Comparison of ENCODE assay signal across 31 cellular contexts in genomic region chr3:170059447-170059846, GRCh38. TPM values are rescaled to one million over a fixed set of nuclear protein-coding genes. Genes with fewer than 3 reads are reported as not detected.
"Had no signal": no experiment of that assay in that cellular context is flagged by ENCODE, and none has a peak within 500 bp of the region (broad histone marks: within the 10 kb centered on the region; RNA-seq: fewer than 3 reads in every experiment).

No MANE protein-coding gene starts in this region.

- ATAC-seq: foreskin keratinocyte; gastroesophageal sphincter; heart left ventricle; left cardiac atrium; left lung; naive thymus-derived CD4-positive, alpha-beta T cell; sciatic nerve; stimulated activated naive CD8-positive, alpha-beta T cell treated with anti-CD3 and anti-CD28 coated beads, Interleukin-15, amount 100 ng/mL, for 72 hours; upper lobe of right lung had no signal

- H3K4me1 Mint-ChIP-seq: nephron had no signal

- H3K9ac ChIP-seq: neural progenitor cell had no signal

- H3K4me1 ChIP-seq: esophagus muscularis mucosa, foreskin keratinocyte, gastroesophageal sphincter, right atrium auricular region, suprapubic skin, transverse colon, upper lobe of right lung, uterus had no signal

- H3K4me2 ChIP-seq: hepatocyte, neural progenitor cell, smooth muscle cell had no signal

- H3K27ac ChIP-seq: esophagus muscularis mucosa, foreskin keratinocyte, gastroesophageal sphincter, heart left ventricle, hepatocyte, left lung, neural progenitor cell, prostate gland, right atrium auricular region, suprapubic skin, transverse colon, upper lobe of right lung, uterus had no signal

- DNase-seq: dermis blood vessel endothelial cell; effector memory CD4-positive, alpha-beta T cell; foreskin keratinocyte; heart left ventricle; left cardiac atrium; left lung; mesenchymal stem cell; midbrain; naive thymus-derived CD4-positive, alpha-beta T cell; stimulated activated CD4-positive, alpha-beta T cell treated with anti-CD3 and anti-CD28 coated beads, Interleukin-12 subunit alpha, Interleukin-12 subunit beta, amount 100 ng/mL, for 4 hours; stimulated activated CD4-positive, alpha-beta T cell treated with anti-CD3 and anti-CD28 coated beads, Interleukin-1b, Interleukin-23, amount 100 ng/mL, for 48 hours; stimulated activated CD4-positive, alpha-beta T cell treated with anti-CD3 and anti-CD28 coated beads, Interleukin-4, amount 100 ng/mL, for 1 hour; stimulated activated CD8-positive, alpha-beta memory T cell treated with anti-CD3 and anti-CD28 coated beads, Interleukin-4, amount 100 ng/mL, for 48 hours; stimulated activated naive CD4-positive, alpha-beta T cell; stimulated activated naive CD8-positive, alpha-beta T cell treated with anti-CD3 and anti-CD28 coated beads, Interleukin-15, amount 100 ng/mL, for 72 hours; transverse colon; upper lobe of right lung; uterus had no signal

- H3K4me3 ChIP-seq: esophagus muscularis mucosa, gastroesophageal sphincter, heart left ventricle, hepatocyte, left lung, neural progenitor cell, prostate gland, right atrium auricular region, smooth muscle cell, suprapubic skin, transverse colon, upper lobe of right lung, uterus had no signal

- FAIRE-seq: endothelial cell of umbilical vein, islet of Langerhans had no signal

- H3K27me3 ChIP-seq: esophagus muscularis mucosa, foreskin keratinocyte, gastroesophageal sphincter, heart left ventricle, hepatocyte, left lung, neural progenitor cell, right atrium auricular region, suprapubic skin, transverse colon, upper lobe of right lung, uterus had no signal

- H3K27ac Mint-ChIP-seq: nephron; neural progenitor cell; stimulated activated naive CD8-positive, alpha-beta T cell treated with anti-CD3 and anti-CD28 coated beads, Interleukin-15, amount 100 ng/mL, for 72 hours had no signal

- H3K9me3 ChIP-seq: esophagus muscularis mucosa, gastroesophageal sphincter, heart left ventricle, left lung, prostate gland, right atrium auricular region, suprapubic skin, transverse colon, upper lobe of right lung, uterus had no signal

- H3K36me3 Mint-ChIP-seq: neural progenitor cell had no signal

- H3K4me3 Mint-ChIP-seq: naive thymus-derived CD4-positive, alpha-beta T cell; nephron; neural progenitor cell; stimulated activated naive CD8-positive, alpha-beta T cell treated with anti-CD3 and anti-CD28 coated beads, Interleukin-15, amount 100 ng/mL, for 72 hours had no signal

- H3K9me3 Mint-ChIP-seq: nephron; stimulated activated naive CD8-positive, alpha-beta T cell treated with anti-CD3 and anti-CD28 coated beads, Interleukin-15, amount 100 ng/mL, for 72 hours had no signal

- H3K36me3 ChIP-seq: esophagus muscularis mucosa, gastroesophageal sphincter, heart left ventricle, neural progenitor cell, prostate gland, right atrium auricular region, suprapubic skin, transverse colon, upper lobe of right lung, uterus had no signal

- H2AFZ ChIP-seq: hepatocyte, neural progenitor cell had no signal

- H3K27me3 Mint-ChIP-seq: naive thymus-derived CD4-positive, alpha-beta T cell; stimulated activated naive CD8-positive, alpha-beta T cell treated with anti-CD3 and anti-CD28 coated beads, Interleukin-15, amount 100 ng/mL, for 72 hours had no signal

RNA-seq across cellular contexts. Expression of gene GPR160, which starts 21.7 kb away (rescaled TPM):
- total RNA-seq: osteoblast had no signal
